Comparison of ENCODE assay signal across 1 cellular context in the genomic region with DNA sequence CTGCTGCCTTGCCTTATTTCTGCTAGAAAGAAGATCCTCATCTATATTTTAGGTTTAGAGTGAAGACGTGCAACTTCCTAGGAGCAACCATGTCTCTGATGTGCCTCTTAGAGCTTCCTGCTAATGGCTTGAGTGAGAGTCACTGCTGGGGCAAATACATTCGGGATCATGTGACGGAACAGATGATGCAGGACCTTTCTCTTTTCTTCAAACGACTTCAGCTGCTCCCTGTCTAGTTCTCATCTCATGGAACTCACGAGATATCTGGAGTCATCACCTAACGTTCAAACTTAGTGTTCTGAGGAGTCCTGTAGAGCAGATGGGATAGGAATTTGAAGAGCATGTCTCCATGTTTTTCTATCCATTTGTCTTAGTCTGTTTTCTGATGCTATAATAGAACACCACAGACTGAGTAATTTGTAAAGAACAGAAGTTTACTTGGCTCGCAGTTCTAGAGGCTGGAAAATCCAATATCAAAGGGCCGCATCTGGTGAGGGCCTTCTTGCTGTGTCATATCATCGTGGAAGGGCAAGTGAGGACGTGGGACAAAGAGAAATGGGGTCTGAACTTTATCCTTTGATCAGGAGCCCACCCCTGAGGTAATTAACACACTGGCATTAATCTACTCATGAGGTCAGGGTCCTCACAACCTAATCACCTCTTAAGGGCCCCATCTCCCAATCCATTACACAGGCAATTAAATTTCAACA.
TF ChIP-seq lines count a peak whose summit lies in the region.

No MANE protein-coding gene starts in this region.

TF ChIP-seq in K562, 482 proteins besides CTCF, POLR2A, EP300 and RAD21 (continued from another document):
- TF ChIP-seq, protein P1, sequence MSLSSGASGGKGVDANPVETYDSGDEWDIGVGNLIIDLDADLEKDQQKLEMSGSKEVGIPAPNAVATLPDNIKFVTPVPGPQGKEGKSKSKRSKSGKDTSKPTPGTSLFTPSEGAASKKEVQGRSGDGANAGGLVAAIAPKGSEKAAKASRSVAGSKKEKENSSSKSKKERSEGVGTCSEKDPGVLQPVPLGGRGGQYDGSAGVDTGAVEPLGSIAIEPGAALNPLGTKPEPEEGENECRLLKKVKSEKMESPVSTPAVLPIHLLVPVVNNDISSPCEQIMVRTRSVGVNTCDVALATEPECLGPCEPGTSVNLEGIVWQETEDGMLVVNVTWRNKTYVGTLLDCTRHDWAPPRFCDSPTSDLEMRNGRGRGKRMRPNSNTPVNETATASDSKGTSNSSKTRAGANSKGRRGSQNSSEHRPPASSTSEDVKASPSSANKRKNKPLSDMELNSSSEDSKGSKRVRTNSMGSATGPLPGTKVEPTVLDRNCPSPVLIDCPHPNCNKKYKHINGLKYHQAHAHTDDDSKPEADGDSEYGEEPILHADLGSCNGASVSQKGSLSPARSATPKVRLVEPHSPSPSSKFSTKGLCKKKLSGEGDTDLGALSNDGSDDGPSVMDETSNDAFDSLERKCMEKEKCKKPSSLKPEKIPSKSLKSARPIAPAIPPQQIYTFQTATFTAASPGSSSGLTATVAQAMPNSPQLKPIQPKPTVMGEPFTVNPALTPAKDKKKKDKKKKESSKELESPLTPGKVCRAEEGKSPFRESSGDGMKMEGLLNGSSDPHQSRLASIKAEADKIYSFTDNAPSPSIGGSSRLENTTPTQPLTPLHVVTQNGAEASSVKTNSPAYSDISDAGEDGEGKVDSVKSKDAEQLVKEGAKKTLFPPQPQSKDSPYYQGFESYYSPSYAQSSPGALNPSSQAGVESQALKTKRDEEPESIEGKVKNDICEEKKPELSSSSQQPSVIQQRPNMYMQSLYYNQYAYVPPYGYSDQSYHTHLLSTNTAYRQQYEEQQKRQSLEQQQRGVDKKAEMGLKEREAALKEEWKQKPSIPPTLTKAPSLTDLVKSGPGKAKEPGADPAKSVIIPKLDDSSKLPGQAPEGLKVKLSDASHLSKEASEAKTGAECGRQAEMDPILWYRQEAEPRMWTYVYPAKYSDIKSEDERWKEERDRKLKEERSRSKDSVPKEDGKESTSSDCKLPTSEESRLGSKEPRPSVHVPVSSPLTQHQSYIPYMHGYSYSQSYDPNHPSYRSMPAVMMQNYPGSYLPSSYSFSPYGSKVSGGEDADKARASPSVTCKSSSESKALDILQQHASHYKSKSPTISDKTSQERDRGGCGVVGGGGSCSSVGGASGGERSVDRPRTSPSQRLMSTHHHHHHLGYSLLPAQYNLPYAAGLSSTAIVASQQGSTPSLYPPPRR (CRISPR knock-in tag; IDR thresholded peaks at IDR 0.05; ENCODE audit: borderline replicate concordance), result no peak
- no peak for TF ChIP-seq GTF2F1 (IDR thresholded peaks at IDR 0.05; ENCODE audit: low read depth, low read length)
- no peak for TF ChIP-seq LARP7 (IDR thresholded peaks at IDR 0.05)
- TF ChIP-seq, protein P2, sequence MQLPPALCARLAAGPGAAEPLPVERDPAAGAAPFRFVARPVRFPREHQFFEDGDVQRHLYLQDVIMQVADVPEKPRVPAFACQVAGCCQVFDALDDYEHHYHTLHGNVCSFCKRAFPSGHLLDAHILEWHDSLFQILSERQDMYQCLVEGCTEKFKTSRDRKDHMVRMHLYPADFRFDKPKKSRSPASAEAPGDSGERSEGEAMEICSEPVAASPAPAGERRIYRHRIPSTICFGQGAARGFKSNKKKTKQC (CRISPR knock-in tag; IDR thresholded peaks at IDR 0.05), result no peak
